In genomic region chr7:6252748-6253147, GRCh38 we compare ENCODE assay signal across 1 cellular context.
TF ChIP-seq lines count a peak whose summit lies in the region.

No MANE protein-coding gene starts in this region.

TF ChIP-seq in IMR-90, 13 proteins besides CTCF, POLR2A, EP300 and RAD21 (continued from another document):
- TF ChIP-seq MXI1 (IDR thresholded peaks at IDR 0.05; ENCODE audit: borderline replicate concordance, low read depth, low read length): no peak
- no peak for TF ChIP-seq USF2 (IDR thresholded peaks at IDR 0.05; ENCODE audit: low read depth, low read length)
- no peak for TF ChIP-seq CHD1 (IDR thresholded peaks at IDR 0.05; ENCODE audit: low read depth, low read length)
- no peak for TF ChIP-seq NFE2L2 (IDR thresholded peaks at IDR 0.05; ENCODE audit: low read depth, low read length)
- TF ChIP-seq SMC3 (IDR thresholded peaks at IDR 0.05; ENCODE audit: low read depth, low read length): no peak
TF ChIP-seq in IMR-90: peak in this region for 0.
